8 cellular contexts compared by ENCODE assay signal in genomic region chr7:133434246-133434865, GRCh38.
DNase-seq lines count a peak whose midpoint lies in the region; ATAC-seq, FAIRE-seq and TF ChIP-seq lines count a peak whose summit lies in the region.

No MANE protein-coding gene starts in this region.

- H3K27ac ChIP-seq in HepG2 (ENCODE audit: extremely low read length, insufficient read depth, low read length): no peak overlapping the region

- POLR2A ChIA-PET in HepG2 (lab: Yijun Ruan, JAX): no interaction called here

- H3K9ac ChIP-seq in HepG2 (ENCODE audit: insufficient read depth, low read depth, low read length): no peak overlapping the region

- TF ChIP-seq EP300 in HepG2 (IDR thresholded peaks at IDR 0.05; ENCODE audit: low read depth in 2 of 2, low read length in 2 of 2) (no peak), HepG2 (CRISPR knock-in tag; IDR thresholded peaks at IDR 0.05; ENCODE audit: borderline replicate concordance) (no peak)

- H3K4me2 ChIP-seq in HepG2 (ENCODE audit: low read depth, low read length): no peak overlapping the region

- TF ChIP-seq CTCF in LNCaP clone FGC (IDR thresholded peaks at IDR 0.05; ENCODE audit: control insufficient read depth, extremely low read depth, insufficient read depth) (peak; percentile 40; the same call in 1 of the 2 replicates), HepG2 (CRISPR knock-in tag; IDR thresholded peaks at IDR 0.05) (peak; percentile 57)

- BruUV-seq in HepG2 (replicated peaks; lab: Mats Ljungman, UMichigan): no TSS peak

- in situ Hi-C loops in HepG2 (cut with HindIII; ENCODE audit: extremely low pct_ligation_motif_present, low pct_unique_long_range_greater_than_20kb): loop anchor here (25.0 kb wide), 1 partner anchor 722 kb away; no protein-coding TSS in a partner anchor

- FAIRE-seq in HepG2 (lab: Jason Lieb, UNC): no peak

- no peaks in the 10 kb centered on the region for H3K27me3 ChIP-seq in HepG2 (ENCODE audit: control insufficient read depth in 1 of 2, insufficient read depth in 2 of 2, low read length in 2 of 2)

- peak; percentile 49; the same call in 1 of the 2 replicates for TF ChIP-seq RAD21 in HepG2 (CRISPR knock-in tag; IDR thresholded peaks at IDR 0.05)

- no peaks in the 10 kb centered on the region for H3K9me3 ChIP-seq in HepG2 (ENCODE audit: low read length)

- H2AFZ ChIP-seq in HepG2 (ENCODE audit: low read length): no peak overlapping the region

- H3K36me3 ChIP-seq in HepG2 (replicated peaks in 1 of 2; ENCODE audit: control insufficient read depth in 1 of 2, insufficient read depth in 2 of 2, low read length in 2 of 2): no peaks in the 10 kb centered on the region; a peak in 1 of 5 replicates

- H3K79me2 ChIP-seq in HepG2 (ENCODE audit: insufficient read depth, low read length): no peaks in the 10 kb centered on the region

- ATAC-seq in HepG2 (peak; percentile 60; the same call in 2 of the 3 replicates), GM21723 (IDR thresholded peaks at IDR 0.05; ENCODE audit: unreplicated experiment) (no peak), GM18861 (IDR thresholded peaks at IDR 0.05; ENCODE audit: unreplicated experiment) (no peak)

- intact Hi-C loops in HepG2 (cut with micrococcal nuclease; ENCODE audit: unreplicated experiment): loop anchor here (1.0 kb wide), 1 partner anchor 724 kb away; no protein-coding TSS in a partner anchor

- CTCF ChIA-PET in HepG2 (lab: Yijun Ruan, JAX; ENCODE audit: low intra/inter-chr PET ratio, low total read pairs): interaction anchor here (1.1 kb wide), 1 partner anchor 724 kb away, joined by 3 read pairs; no protein-coding TSS in a partner anchor

- peaks cover 21% of the 10 kb centered on the region for H3K4me1 ChIP-seq in HepG2 (ENCODE audit: insufficient read depth, low read length)

- H3K4me3 ChIP-seq in LNCaP clone FGC (ENCODE audit: low read depth, low read length) (no peak overlapping the region), HepG2 (replicated peaks in 1 of 3; ENCODE audit: insufficient read depth in 1 of 3, low read depth in 2 of 3, low read length in 3 of 3) (no peak overlapping the region)

- TF ChIP-seq POLR2A in HepG2 (IDR thresholded peaks at IDR 0.05; ENCODE audit: insufficient read depth in 1 of 2, low read depth in 2 of 2, low read length in 2 of 2): no peak

- H4K20me1 ChIP-seq in HepG2 (ENCODE audit: insufficient read depth, low read length): peaks cover 3% of the 10 kb centered on the region

- 50% methylated on average over 3 of the region's 3 CpGs for WGBS in HepG2 (ENCODE audit: low lambda C conversion rate)

- DNase-seq in GF-D8 (lab: John Stamatoyannopoulos, UW) (peak; percentile 30), LNCaP clone FGC (ENCODE audit: low read depth) (no peak), amniotic epithelial cell (ENCODE audit: low read depth) (peak; percentile 20), HepG2 (ENCODE audit: low spot score) (peak; percentile 24), NCI-H510A treated with DMSO at 0.1 percent for 48 hours (lab: John Stamatoyannopoulos, UW) (no peak)
- DNase-seq in stimulated activated CD4-positive, alpha-beta T cell treated with anti-CD3 and anti-CD28 coated beads, Interleukin-2, amount 100 ng/mL, for 24 hours: no peak

TF ChIP-seq in HepG2, 621 proteins besides CTCF, POLR2A, EP300 and RAD21:
- TF ChIP-seq ZBTB26 (CRISPR knock-in tag; IDR thresholded peaks at IDR 0.05; ENCODE audit: borderline replicate concordance) (no peak), FOXA1 (IDR thresholded peaks at IDR 0.05) (no peak), FOXA1 (CRISPR knock-in tag; IDR thresholded peaks at IDR 0.05) (peak; percentile 56), PAX8 (CRISPR knock-in tag; IDR thresholded peaks at IDR 0.05; ENCODE audit: borderline replicate concordance) (no peak), FIP1L1 (IDR thresholded peaks at IDR 0.05; ENCODE audit: borderline replicate concordance, insufficient read depth, low read depth, low read length) (no peak), ZGPAT (CRISPR knock-in tag; IDR thresholded peaks at IDR 0.05) (no peak), TFAP4 (IDR thresholded peaks at IDR 0.05; ENCODE audit: borderline replicate concordance, low read depth) (no peak), FOXA3 (CRISPR knock-in tag; IDR thresholded peaks at IDR 0.05) (peak; percentile 66), SMC3 (IDR thresholded peaks at IDR 0.05; ENCODE audit: low read length) (peak; percentile 27; the same call in 1 of the 2 replicates), ZNF367 (CRISPR knock-in tag; IDR thresholded peaks at IDR 0.05; ENCODE audit: borderline replicate concordance) (no peak), ZMYM2 (CRISPR knock-in tag; IDR thresholded peaks at IDR 0.05) (no peak), STAG1 (CRISPR knock-in tag; IDR thresholded peaks at IDR 0.05) (peak; percentile 68), ZNF18 (CRISPR knock-in tag; IDR thresholded peaks at IDR 0.05; ENCODE audit: insufficient replicate concordance) (no peak)
TF ChIP-seq in HepG2: peak in this region for 4.

Comparison
In these comparisons a context has a peak if more than half of its experiments do, and no peak if none do; other contexts are left out.
1. DNase-seq: peak in GF-D8 (single experiment), amniotic epithelial cell (single experiment) and HepG2 (single experiment); none in LNCaP clone FGC (single experiment), stimulated activated CD4-positive, alpha-beta T cell treated with anti-CD3 and anti-CD28 coated beads, Interleukin-2, amount 100 ng/mL, for 24 hours (0 of 2) and NCI-H510A treated with DMSO at 0.1 percent for 48 hours (single experiment).